ENCODE assay signal across 9 cellular contexts in genomic region chr19:12794196-12794921, GRCh38. TPM values are rescaled to one million over a fixed set of nuclear protein-coding genes. Genes with fewer than 3 reads are reported as not detected.
DNase-seq lines count a peak whose midpoint lies in the region; ATAC-seq and TF ChIP-seq lines count a peak whose summit lies in the region.
"Had no signal": no experiment of that assay in that cellular context is flagged by ENCODE, and none has a peak within 500 bp of the region (broad histone marks: within the 10 kb centered on the region; RNA-seq: fewer than 3 reads in every experiment).

No MANE protein-coding gene starts in this region.

- peaks cover 23% of the 10 kb centered on the region for H3K4me1 Mint-ChIP-seq in Calu3 (ENCODE audit: low read depth, unreplicated experiment)

- peak overlapping the region; percentile 64 for H2AFZ ChIP-seq in PC-3 (ENCODE audit: low read length)
- H2AFZ ChIP-seq in parathyroid adenoma: peak overlapping the region; percentile 61

- no peaks in the 10 kb centered on the region for H3K9me3 ChIP-seq in PC-3 (ENCODE audit: low read length)
- H3K9me3 ChIP-seq in parathyroid adenoma (ENCODE audit: control insufficient read depth, low read length): no peaks in the 10 kb centered on the region

- intact Hi-C loops in Calu3 (cut with micrococcal nuclease; ENCODE audit: unreplicated experiment): no loop called here
- intact Hi-C loops in PC-3 (cut with micrococcal nuclease): no loop called here

- TF ChIP-seq CTCF in Calu3 (IDR thresholded peaks at IDR 0.05; ENCODE audit: unreplicated experiment): no peak
- no peak for TF ChIP-seq CTCF in PC-3 (conservative IDR thresholded peaks at IDR 0.05; ENCODE audit: low read depth, low read length)
- TF ChIP-seq CTCF in parathyroid adenoma (IDR thresholded peaks at IDR 0.05): no peak

- no peaks in the 10 kb centered on the region for H3K9me2 ChIP-seq in PC-3 (replicated peaks; ENCODE audit: low read length)

- peak overlapping the region; percentile 95 for H3K27ac ChIP-seq in PC-3 (ENCODE audit: low read length)
- H3K27ac ChIP-seq in epithelial cell of prostate: peak overlapping the region; percentile 100
- H3K27ac ChIP-seq in parathyroid adenoma: peak overlapping the region; percentile 100

- H4K20me1 ChIP-seq in PC-3 (ENCODE audit: low read length): peaks cover 16% of the 10 kb centered on the region

- H3K36me3 ChIP-seq in PC-3 (ENCODE audit: low read depth, low read length) (peaks cover 2% of the 10 kb centered on the region; the same call in 1 of the 2 replicates), parathyroid adenoma (ENCODE audit: control insufficient read depth, insufficient read depth, low read length) (no peaks in the 10 kb centered on the region)

- H3K9ac ChIP-seq in PC-3 (ENCODE audit: low read length) (peak overlapping the region; percentile 89), parathyroid adenoma (peak overlapping the region; percentile 87)

- peaks cover 12% of the 10 kb centered on the region for H3F3A ChIP-seq in PC-3 (ENCODE audit: low read length, unreplicated experiment)

- H3K79me2 ChIP-seq in PC-3 (ENCODE audit: low read length): peaks cover 21% of the 10 kb centered on the region
- peaks cover 8% of the 10 kb centered on the region for H3K79me2 ChIP-seq in parathyroid adenoma

- H3K4me2 ChIP-seq in PC-3 (ENCODE audit: low read length) (peak overlapping the region; percentile 92), parathyroid adenoma (ENCODE audit: low read length) (peak overlapping the region; percentile 87)

- H3K4me3 ChIP-seq in PC-3 (ENCODE audit: low read length) (peak overlapping the region; percentile 90), parathyroid adenoma (ENCODE audit: low read depth, low read length) (peak overlapping the region; percentile 97)

- H3K27ac Mint-ChIP-seq in Calu3 (ENCODE audit: unreplicated experiment): peak overlapping the region; percentile 81

- H3K4me3 Mint-ChIP-seq in Calu3 (ENCODE audit: low read depth, unreplicated experiment): peak overlapping the region; percentile 86

- H3K27me3 ChIP-seq in PC-3 (ENCODE audit: low read length) (no peaks in the 10 kb centered on the region), parathyroid adenoma (ENCODE audit: control insufficient read depth, insufficient read depth, low read length) (no peaks in the 10 kb centered on the region)

- POLR2A ChIA-PET in PC-3 (lab: Charles Lee; ENCODE audit: unreplicated experiment): interaction anchor here (0.6 kb wide), 2 partner anchors 82 to 654 kb away, joined by 3 to 5 read pairs; partner anchors contain the start of gene ZNF20

- DNase-seq in Calu3: no peak
- peak; percentile 9 for DNase-seq in PC-3
- DNase-seq in epithelial cell of prostate (ENCODE audit: low read depth, low spot score): no peak
- no peak for DNase-seq in SW 1271 (lab: John Stamatoyannopoulos, UW)
- DNase-seq in NCI-H524 treated with DMSO at 0.1 percent for 48 hours (lab: John Stamatoyannopoulos, UW): no peak

- no peaks in the 10 kb centered on the region for H3K27me3 Mint-ChIP-seq in Calu3 (ENCODE audit: unreplicated experiment)

- BruUV-seq in Calu3 (replicated peaks; lab: Mats Ljungman, UMichigan): no TSS peak
- no TSS peak for BruUV-seq in PC-3 (replicated peaks; lab: Mats Ljungman, UMichigan)

- peaks cover 78% of the 10 kb centered on the region for H3K36me3 Mint-ChIP-seq in Calu3 (ENCODE audit: insufficient read depth, unreplicated experiment)

- H3K4me1 ChIP-seq in PC-3 (ENCODE audit: insufficient read depth, low read length): peaks cover 28% of the 10 kb centered on the region
- H3K4me1 ChIP-seq in parathyroid adenoma: peaks cover 27% of the 10 kb centered on the region

- CTCF ChIA-PET in Calu3 (lab: Charles Lee) (interaction anchor here (0.7 to 2.4 kb wide), 2 partner anchors 34 to 73 kb away, joined by 3 to 15 read pairs; no protein-coding TSS in a partner anchor), PC-3 (lab: Charles Lee) (interaction anchor here (0.6 kb wide), 1 partner anchor 61 kb away, joined by 4 read pairs; no protein-coding TSS in a partner anchor)

- ATAC-seq in PC-3 (no peak), GM19328 (IDR thresholded peaks at IDR 0.05; ENCODE audit: unreplicated experiment) (no peak), GM19324 (IDR thresholded peaks at IDR 0.05; ENCODE audit: low FRiP score, unreplicated experiment) (no peak)

- H3K9me3 Mint-ChIP-seq in Calu3 (ENCODE audit: low read depth, unreplicated experiment): no peaks in the 10 kb centered on the region

RNA-seq across cellular contexts. Expression of gene JUNB, which starts 3.1 kb away (rescaled TPM):
- total RNA-seq in Calu3 (2022) (113 and 116 TPM in 2 replicates), PC-3 (2014; rRNA removed) (343 and 391 TPM in 2 replicates)

RNA-seq across cellular contexts. Expression of gene PRDX2, which starts 7.2 kb away (rescaled TPM):
- total RNA-seq in Calu3 (2022): 121 and 135 TPM in 2 replicates
- 729 and 746 TPM in 2 replicates for total RNA-seq in PC-3 (2014; rRNA removed)
- total RNA-seq: SK-MEL-5 had no signal

RNA-seq across cellular contexts. Expression of gene THSD8, which starts 7.5 kb away (rescaled TPM):
- total RNA-seq in Calu3 (2022) (14.0 and 16.1 TPM in 2 replicates), PC-3 (2014; rRNA removed) (not detected in 2 replicates)
- total RNA-seq: SK-MEL-5 had no signal

RNA-seq across cellular contexts. Expression of gene RNASEH2A, which starts 12.0 kb away (rescaled TPM):
- 30.6 and 41.6 TPM in 2 replicates for total RNA-seq in Calu3 (2022)
- total RNA-seq in PC-3 (2014; rRNA removed): 118 and 120 TPM in 2 replicates

RNA-seq across cellular contexts. Expression of gene HOOK2, which starts 19.0 kb away (rescaled TPM):
- total RNA-seq in Calu3 (2022) (69.0 and 70.7 TPM in 2 replicates), PC-3 (2014; rRNA removed) (95.2 and 95.7 TPM in 2 replicates)

Comparison
In these comparisons a context has a peak if more than half of its experiments do, and no peak if none do; other contexts are left out.
1. RNA of gene THSD8, which starts 7.5 kb away (total RNA-seq): 14.0 to 16.1 TPM in Calu3; not detected in PC-3; every median in the first group is over 10 times any median in the second.
2. Peak in every context shown above with its lines, with median percentiles within 50 percentile points of each other: H3K27ac ChIP-seq.